ENCODE assay signal across 18 cellular contexts in genomic region chr11:115985896-115986295, GRCh38.
DNase-seq lines count a peak whose midpoint lies in the region; ATAC-seq, FAIRE-seq and TF ChIP-seq lines count a peak whose summit lies in the region.
"Had no signal": no experiment of that assay in that cellular context is flagged by ENCODE, and none has a peak within 500 bp of the region (broad histone marks: within the 10 kb centered on the region; RNA-seq: fewer than 3 reads in every experiment).

No MANE protein-coding gene starts in this region.

- H3K9ac ChIP-seq in trophoblast cell (ENCODE audit: low read length) = no peak overlapping the region
- H3K9ac ChIP-seq: BLaER1 treated with 17β-estradiol and CSF1 and Interleukin-3, amounts not matched to agents 10 nM and 100 nM had no signal

- no peak overlapping the region for H3K23ac ChIP-seq in trophoblast cell (ENCODE audit: low read length)

- no peak overlapping the region for H3K4me2 ChIP-seq in trophoblast cell (ENCODE audit: low read length)
- H3K4me2 ChIP-seq: BLaER1 treated with 17β-estradiol and CSF1 and Interleukin-3, amounts not matched to agents 10 nM and 100 nM; GM23338 had no signal

- FAIRE-seq in RCC 7860 (lab: Jason Lieb, UNC) = no peak
- FAIRE-seq: GM12891, H54, HepG2 had no signal

- H3K4me3 ChIP-seq in trophoblast cell (ENCODE audit: low read depth, low read length) = no peak overlapping the region
- H3K4me3 ChIP-seq in tibial artery = no peak overlapping the region
- H3K4me3 ChIP-seq: BLaER1 treated with 17β-estradiol and CSF1 and Interleukin-3, amounts not matched to agents 10 nM and 100 nM; GM23338 had no signal

- H3K27ac ChIP-seq in trophoblast cell (ENCODE audit: low read depth, low read length) (no peak overlapping the region), tibial artery (no peak overlapping the region)
- H3K27ac ChIP-seq: BLaER1 treated with 17β-estradiol and CSF1 and Interleukin-3, amounts not matched to agents 10 nM and 100 nM had no signal

- intact Hi-C loops in tibial artery (cut with DNase I; ENCODE audit: low total_unique reads) = no loop called here

- H2BK120ac ChIP-seq in trophoblast cell (ENCODE audit: insufficient read depth, low read length, poor library complexity) = no peak overlapping the region

- DNase-seq in HT1080 (ENCODE audit: low read depth) = peak; percentile 37
- peak; percentile 20 for DNase-seq in RCC 7860 (ENCODE audit: low spot score)
- peak; percentile 7 for DNase-seq in ecto neural progenitor cell (ENCODE audit: low spot score)
- no peak for DNase-seq in trophoblast cell
- no peak for DNase-seq in tibial artery
- no peak for DNase-seq in hippocampal formation (lab: John Stamatoyannopoulos, UW)
- no peak for DNase-seq in omental fat pad (ENCODE audit: low spot score)
- DNase-seq in activated CD8-positive, alpha-beta memory T cell treated with anti-CD3 and anti-CD28 coated beads, Interleukin-2, amount 50 U/mL, for 4 hours = no peak
- DNase-seq: Calu3; CD8-positive, alpha-beta T cell; DMS79 treated with DMSO at 0.1 percent for 48 hours; EL; HCEC 1CT had no signal

- no peak overlapping the region for H2AK5ac ChIP-seq in trophoblast cell (ENCODE audit: low read length)

- H2BK12ac ChIP-seq in trophoblast cell (ENCODE audit: low read length) = no peak overlapping the region

- H3K9me3 ChIP-seq in trophoblast cell (ENCODE audit: insufficient read depth, low read depth, low read length) (no peaks in the 10 kb centered on the region), tibial artery (no peaks in the 10 kb centered on the region)
- H3K9me3 ChIP-seq: BLaER1 treated with 17β-estradiol and CSF1 and Interleukin-3, amounts not matched to agents 10 nM and 100 nM had no signal

- peaks cover 5% of the 10 kb centered on the region for H3K79me1 ChIP-seq in trophoblast cell (ENCODE audit: low read length)

- H3K14ac ChIP-seq in trophoblast cell (ENCODE audit: low read length) = no peak overlapping the region

- no peaks in the 10 kb centered on the region for H3K79me2 ChIP-seq in trophoblast cell (ENCODE audit: control insufficient read depth, insufficient read depth, low read length, poor library complexity)

- H2BK5ac ChIP-seq in trophoblast cell (ENCODE audit: low read depth, low read length, poor library complexity) = no peak overlapping the region

- H3K4ac ChIP-seq in trophoblast cell (ENCODE audit: low read depth, low read length) = no peak overlapping the region

- H4K12ac ChIP-seq in trophoblast cell (ENCODE audit: low read depth, low read length) = no peak overlapping the region

- no peaks in the 10 kb centered on the region for H3K27me3 ChIP-seq in trophoblast cell (ENCODE audit: insufficient read depth, low read length)
- no peaks in the 10 kb centered on the region for H3K27me3 ChIP-seq in tibial artery
- H3K27me3 ChIP-seq: BLaER1 treated with 17β-estradiol and CSF1 and Interleukin-3, amounts not matched to agents 10 nM and 100 nM had no signal

- H4K91ac ChIP-seq in trophoblast cell (ENCODE audit: low read depth, low read length) = peak overlapping the region; percentile 22

- ATAC-seq in omental fat pad (ENCODE audit: low FRiP score) = no peak
- ATAC-seq: CD8-positive, alpha-beta T cell; GM23338; HepG2 had no signal

- no peak for TF ChIP-seq CTCF in tibial artery (IDR thresholded peaks at IDR 0.05)
- TF ChIP-seq CTCF in omental fat pad (IDR thresholded peaks at IDR 0.05) = no peak

- H2AFZ ChIP-seq in trophoblast cell (ENCODE audit: insufficient read depth, low read length, poor library complexity) = no peak overlapping the region
- H2AFZ ChIP-seq: GM23338 had no signal

- no peak overlapping the region for H3K18ac ChIP-seq in trophoblast cell (ENCODE audit: low read length)

- H4K8ac ChIP-seq in trophoblast cell (ENCODE audit: low read depth, low read length) = no peak overlapping the region

- no CpG with 5 or more reads among the region's 6 CpGs for WGBS in trophoblast cell (ENCODE audit: extremely low coverage, insufficient coverage, insufficient read length)

- H3K4me1 ChIP-seq in trophoblast cell (ENCODE audit: control insufficient read depth in 1 of 2, insufficient read depth in 2 of 2, low read length in 2 of 2) = peaks cover 0 to 2% of the 10 kb centered on the region in 2 experiments
- H3K4me1 ChIP-seq in tibial artery = no peaks in the 10 kb centered on the region
- H3K4me1 ChIP-seq: BLaER1 treated with 17β-estradiol and CSF1 and Interleukin-3, amounts not matched to agents 10 nM and 100 nM had no signal

- H3K36me3 ChIP-seq in trophoblast cell (ENCODE audit: control insufficient read depth in 1 of 2, insufficient read depth in 2 of 2, low read length in 2 of 2) (no peaks in the 10 kb centered on the region), tibial artery (no peaks in the 10 kb centered on the region)
- H3K36me3 ChIP-seq: BLaER1 treated with 17β-estradiol and CSF1 and Interleukin-3, amounts not matched to agents 10 nM and 100 nM had no signal

Comparison
In these comparisons a context has a peak if more than half of its experiments do, and no peak if none do; other contexts are left out.
1. DNase-seq: peak in HT1080 (single experiment), RCC 7860 (single experiment) and ecto neural progenitor cell (single experiment); none in trophoblast cell (0 of 2), tibial artery (0 of 2), hippocampal formation (0 of 2), omental fat pad (single experiment) and activated CD8-positive, alpha-beta memory T cell treated with anti-CD3 and anti-CD28 coated beads, Interleukin-2, amount 50 U/mL, for 4 hours (single experiment).